Comparison of ENCODE assay signal across 8 cellular contexts in the genomic region with DNA sequence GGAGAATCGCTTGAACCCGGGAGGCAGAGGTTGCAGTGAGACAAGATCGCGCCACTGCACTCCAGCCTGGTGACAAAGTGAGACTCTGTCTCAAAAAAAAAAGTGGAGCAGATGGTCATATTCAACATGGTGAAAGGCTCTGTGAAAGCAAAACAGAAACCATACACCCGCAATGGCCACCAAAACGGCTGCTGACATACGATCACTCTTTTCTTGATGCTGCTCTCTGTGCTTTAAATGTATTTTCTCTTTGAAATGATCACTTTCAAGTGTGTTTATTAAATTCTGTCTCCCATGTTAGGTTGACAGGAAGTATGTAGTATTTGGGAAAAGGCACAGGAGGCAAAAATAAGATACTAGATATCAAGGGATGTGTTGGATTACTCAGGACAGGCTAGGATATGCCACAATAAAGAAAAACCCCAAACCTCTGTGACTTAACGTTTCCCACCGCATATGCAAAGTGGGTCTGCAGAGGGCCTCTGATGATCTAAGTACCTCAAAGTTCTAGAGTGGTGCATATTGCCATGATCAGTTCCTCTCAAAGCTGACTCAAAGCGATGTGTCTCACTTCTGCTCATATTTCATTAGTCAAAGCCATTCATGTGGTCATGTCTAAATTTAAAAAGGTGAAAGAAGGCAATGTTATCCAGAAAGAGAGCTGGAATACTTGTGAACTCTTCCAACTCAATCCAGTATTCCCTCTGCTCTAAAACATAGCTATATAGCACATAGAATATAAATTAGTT.
DNase-seq lines count a peak whose midpoint lies in the region; ATAC-seq and TF ChIP-seq lines count a peak whose summit lies in the region.

No MANE protein-coding gene starts in this region.

- DNase-seq in stimulated activated CD4-positive, alpha-beta T cell treated with anti-CD3 and anti-CD28 coated beads, Interleukin-15, amount 100 ng/mL, for 24 hours, result peak; percentile 57
- DNase-seq in stimulated activated CD4-positive, alpha-beta T cell treated with anti-CD3 and anti-CD28 coated beads, Interleukin-4, amount 100 ng/mL, for 1 hour, result no peak
- DNase-seq in T-helper 17 cell (no peak), Caco-2 (no peak), hypothalamus (lab: John Stamatoyannopoulos, UW) (no peak)
- peak; percentile 4 to 33 (median 11) for DNase-seq in stimulated activated CD4-positive, alpha-beta T cell treated with anti-CD3 and anti-CD28 coated beads, TNF-alpha, amount 100 ng/mL, for 48 hours (ENCODE audit: low read depth in 3 of 3)
- no peak for DNase-seq in activated effector memory CD4-positive, alpha-beta T cell treated with Interleukin-2 at 50 U/mL for 16 hours

- no peak overlapping the region for H3K27ac Mint-ChIP-seq in T-helper 17 cell
- H3K27ac Mint-ChIP-seq in Caco-2 (ENCODE audit: unreplicated experiment), result no peak overlapping the region

- intact Hi-C loops in Caco-2 (cut with micrococcal nuclease; ENCODE audit: unreplicated experiment), result no loop called here

- no peaks in the 10 kb centered on the region for H3K36me3 Mint-ChIP-seq in T-helper 17 cell (ENCODE audit: low read depth)
- no peaks in the 10 kb centered on the region for H3K36me3 Mint-ChIP-seq in Caco-2 (ENCODE audit: insufficient read depth, unreplicated experiment)

- H3K4me3 Mint-ChIP-seq in T-helper 17 cell (no peak overlapping the region), Caco-2 (ENCODE audit: unreplicated experiment) (no peak overlapping the region)

- H3K9me3 ChIP-seq in T-helper 17 cell (ENCODE audit: control insufficient read depth, low read length, poor library complexity, severe bottlenecking) (no peaks in the 10 kb centered on the region), Caco-2 (no peaks in the 10 kb centered on the region)

- no peaks in the 10 kb centered on the region for H3K36me3 ChIP-seq in Caco-2 (ENCODE audit: control insufficient read depth, insufficient read depth, low read length)

- no peak for TF ChIP-seq CTCF in Caco-2 (IDR thresholded peaks at IDR 0.05; ENCODE audit: insufficient read depth in 1 of 2, low read depth in 1 of 2, low read length in 1 of 2, severe bottlenecking in 1 of 2, unreplicated experiment in 1 of 2)

- ATAC-seq in HG03135 (IDR thresholded peaks at IDR 0.05; ENCODE audit: unreplicated experiment) (peak; percentile 98), T-helper 17 cell (peak; percentile 78)

- BruUV-seq in Caco-2 (replicated peaks; lab: Mats Ljungman, UMichigan), result no TSS peak

- H3K4me3 ChIP-seq in Caco-2 (ENCODE audit: low read depth, low read length), result no peak overlapping the region

- no peaks in the 10 kb centered on the region for H3K27me3 ChIP-seq in Caco-2 (replicated peaks; ENCODE audit: control insufficient read depth, insufficient read depth, low read length)

- H3K27me3 Mint-ChIP-seq in T-helper 17 cell, result no peaks in the 10 kb centered on the region
- H3K27me3 Mint-ChIP-seq in Caco-2 (ENCODE audit: insufficient read depth, unreplicated experiment), result no peaks in the 10 kb centered on the region

- POLR2A ChIA-PET in Caco-2 (lab: Charles Lee), result no interaction called here

- H3K4me1 Mint-ChIP-seq in T-helper 17 cell (peaks cover 7% of the 10 kb centered on the region), Caco-2 (ENCODE audit: low read depth, unreplicated experiment) (no peaks in the 10 kb centered on the region)

- H3K4me1 ChIP-seq in Caco-2, result no peaks in the 10 kb centered on the region

- no peaks in the 10 kb centered on the region for H3K9me3 Mint-ChIP-seq in Caco-2 (ENCODE audit: unreplicated experiment)

- CTCF ChIA-PET in Caco-2 (lab: Charles Lee), result no interaction called here

Comparison
In these comparisons a context has a peak if more than half of its experiments do, and no peak if none do; other contexts are left out.
1. DNase-seq: peak in stimulated activated CD4-positive, alpha-beta T cell treated with anti-CD3 and anti-CD28 coated beads, Interleukin-15, amount 100 ng/mL, for 24 hours (single experiment) and stimulated activated CD4-positive, alpha-beta T cell treated with anti-CD3 and anti-CD28 coated beads, TNF-alpha, amount 100 ng/mL, for 48 hours (3 of 3); none in stimulated activated CD4-positive, alpha-beta T cell treated with anti-CD3 and anti-CD28 coated beads, Interleukin-4, amount 100 ng/mL, for 1 hour (single experiment), T-helper 17 cell (0 of 3), Caco-2 (0 of 2), hypothalamus (0 of 51) and activated effector memory CD4-positive, alpha-beta T cell treated with Interleukin-2 at 50 U/mL for 16 hours (single experiment).